Comparison of ENCODE assay signal across 1 cellular context in genomic region chr20:57586370-57586793, GRCh38.
TF ChIP-seq lines count a peak whose summit lies in the region.

No MANE protein-coding gene starts in this region.

TF ChIP-seq in HepG2, 621 proteins besides CTCF, POLR2A, EP300 and RAD21 (continued from another document and continues in another):
- TF ChIP-seq ZZZ3 (CRISPR knock-in tag; IDR thresholded peaks at IDR 0.05; ENCODE audit: borderline replicate concordance): peak; percentile 55; the same call in 1 of the 2 replicates
- TF ChIP-seq SYNCRIP (IDR thresholded peaks at IDR 0.05; ENCODE audit: insufficient read depth, low read depth, low read length): no peak
- TF ChIP-seq CBX2 (IDR thresholded peaks at IDR 0.05; ENCODE audit: low read depth, low read length): no peak
- TF ChIP-seq CBX2 (CRISPR knock-in tag; IDR thresholded peaks at IDR 0.05; ENCODE audit: low read depth): no peak
- no peak for TF ChIP-seq GATA4 (IDR thresholded peaks at IDR 0.05; ENCODE audit: borderline replicate concordance, low read depth)
- no peak for TF ChIP-seq RFXANK (CRISPR knock-in tag; IDR thresholded peaks at IDR 0.05)
- TF ChIP-seq CBX1 (IDR thresholded peaks at IDR 0.05; ENCODE audit: low read depth): peak; percentile 71
- TF ChIP-seq ZNF329 (CRISPR knock-in tag; IDR thresholded peaks at IDR 0.05; ENCODE audit: low read depth): no peak
- no peak for TF ChIP-seq XBP1 (CRISPR knock-in tag; IDR thresholded peaks at IDR 0.05)
- no peak for TF ChIP-seq IKZF1 (IDR thresholded peaks at IDR 0.05)
- peak; percentile 60 for TF ChIP-seq FOSL2 (CRISPR knock-in tag; IDR thresholded peaks at IDR 0.05)
- no peak; the same call in 1 of the 2 replicates for TF ChIP-seq ZBTB38 (CRISPR knock-in tag; IDR thresholded peaks at IDR 0.05)
- TF ChIP-seq JDP2 (CRISPR knock-in tag; IDR thresholded peaks at IDR 0.05; ENCODE audit: borderline replicate concordance): no peak
- no peak for TF ChIP-seq GABPA (IDR thresholded peaks at IDR 0.05; ENCODE audit: low read depth, low read length)
- TF ChIP-seq GABPA (CRISPR knock-in tag; IDR thresholded peaks at IDR 0.05; ENCODE audit: low read depth): peak; percentile 35; the same call in 1 of the 2 replicates
- TF ChIP-seq MXI1 (IDR thresholded peaks at IDR 0.05; ENCODE audit: borderline replicate concordance, low read depth, low read length): no peak; the same call in 2 of the 3 replicates
- no peak for TF ChIP-seq BCLAF1 (IDR thresholded peaks at IDR 0.05)
- peak; percentile 58; the same call in 1 of the 2 replicates for TF ChIP-seq ZNF441 (CRISPR knock-in tag; IDR thresholded peaks at IDR 0.05; ENCODE audit: borderline replicate concordance)
- TF ChIP-seq ZNF446 (CRISPR knock-in tag; IDR thresholded peaks at IDR 0.05): no peak
- no peak for TF ChIP-seq SNAPC2 (CRISPR knock-in tag; IDR thresholded peaks at IDR 0.05)
- no peak for TF ChIP-seq MZF1 (CRISPR knock-in tag; IDR thresholded peaks at IDR 0.05; ENCODE audit: borderline replicate concordance)
- no peak for TF ChIP-seq ZBTB26 (CRISPR knock-in tag; IDR thresholded peaks at IDR 0.05; ENCODE audit: borderline replicate concordance)
- TF ChIP-seq TMF1 (CRISPR knock-in tag; IDR thresholded peaks at IDR 0.05; ENCODE audit: low read depth): peak; percentile 56; the same call in 1 of the 2 replicates
- TF ChIP-seq CEBPZ (IDR thresholded peaks at IDR 0.05; ENCODE audit: low read length): no peak
- no peak for TF ChIP-seq THAP7 (CRISPR knock-in tag; IDR thresholded peaks at IDR 0.05)
- no peak for TF ChIP-seq ELK4 (CRISPR knock-in tag; IDR thresholded peaks at IDR 0.05; ENCODE audit: borderline replicate concordance)
- 0 out of 2 replicates have a peak, but pooled peaks have one; percentile 27 for TF ChIP-seq ZNF782 (CRISPR knock-in tag; IDR thresholded peaks at IDR 0.05; ENCODE audit: borderline replicate concordance)
- TF ChIP-seq ZNF260 (CRISPR knock-in tag; IDR thresholded peaks at IDR 0.05; ENCODE audit: borderline replicate concordance, low read depth): no peak
- TF ChIP-seq ZMAT3 (CRISPR knock-in tag; conservative IDR thresholded peaks at IDR 0.05): 0 out of 2 replicates have a peak, but pooled peaks have one; percentile 49
- TF ChIP-seq AHDC1 (CRISPR knock-in tag; IDR thresholded peaks at IDR 0.05; ENCODE audit: borderline replicate concordance): peak; percentile 71
- TF ChIP-seq RFX1 (IDR thresholded peaks at IDR 0.05): no peak
- no peak for TF ChIP-seq ARID3A (IDR thresholded peaks at IDR 0.05; ENCODE audit: low read depth, low read length)
- TF ChIP-seq ZBTB33 (CRISPR knock-in tag; IDR thresholded peaks at IDR 0.05): no peak
- TF ChIP-seq ZNF350 (CRISPR knock-in tag; IDR thresholded peaks at IDR 0.05; ENCODE audit: borderline replicate concordance, low read depth): no peak
- no peak for TF ChIP-seq THAP8 (CRISPR knock-in tag; IDR thresholded peaks at IDR 0.05; ENCODE audit: borderline replicate concordance)
- TF ChIP-seq TFDP2 (CRISPR knock-in tag; IDR thresholded peaks at IDR 0.05): no peak
- TF ChIP-seq BORCS8-MEF2B (CRISPR knock-in tag; IDR thresholded peaks at IDR 0.05): 0 out of 2 replicates have a peak, but pooled peaks have one; percentile 63
- peak; percentile 82 for TF ChIP-seq GATAD2A (CRISPR knock-in tag; IDR thresholded peaks at IDR 0.05)
- TF ChIP-seq ZKSCAN8 (CRISPR knock-in tag; IDR thresholded peaks at IDR 0.05; ENCODE audit: borderline replicate concordance): no peak
